Comparison of ENCODE assay signal across 14 cellular contexts in genomic region chr18:57776767-57777166, GRCh38. TPM values are rescaled to one million over a fixed set of nuclear protein-coding genes. Genes with fewer than 3 reads are reported as not detected.
DNase-seq lines count a peak whose midpoint lies in the region; ATAC-seq and TF ChIP-seq lines count a peak whose summit lies in the region.
"Had no signal": no experiment of that assay in that cellular context is flagged by ENCODE, and none has a peak within 500 bp of the region (broad histone marks: within the 10 kb centered on the region; RNA-seq: fewer than 3 reads in every experiment).

No MANE protein-coding gene starts in this region.

- DNase-seq in NCI-H69 (lab: John Stamatoyannopoulos, UW) (peak; percentile 75), coronary artery (ENCODE audit: low spot score) (no peak), GOT3 (lab: John Stamatoyannopoulos, UW) (no peak), substantia nigra (lab: John Stamatoyannopoulos, UW) (no peak), ACHN (no peak)
- DNase-seq: DMS79 treated with DMSO at 0.1 percent for 48 hours; NCI-H1417; stimulated activated CD4-positive, alpha-beta T cell treated with anti-CD3 and anti-CD28 coated beads, Interleukin-1b, Interleukin-23, amount 100 ng/mL, for 48 hours; stimulated activated naive CD4-positive, alpha-beta T cell treated with Interleukin-2 at 50 U/mL for 16 hours; T-helper 9 cell had no signal

- no peak for TF ChIP-seq CTCF in coronary artery (IDR thresholded peaks at IDR 0.05)
- TF ChIP-seq CTCF in liver (IDR thresholded peaks at IDR 0.05; ENCODE audit: low read depth, low read length, missing input control): no peak

- H3K9ac ChIP-seq in liver (ENCODE audit: low read depth in 1 of 2, low read length in 2 of 2): no peak overlapping the region

- in situ Hi-C loops in ACHN (cut with HindIII; ENCODE audit: low pct_ligation_motif_present, low pct_unique_long_range_greater_than_20kb, low sequenced_read_pairs): no loop called here

- H2AFZ ChIP-seq in ACC112 (ENCODE audit: low read length, unreplicated experiment): no peak overlapping the region

- H3K4me1 ChIP-seq in ACC112 (ENCODE audit: control insufficient read depth, insufficient read depth, low read length, unreplicated experiment) (peaks cover 56% of the 10 kb centered on the region), liver (ENCODE audit: control insufficient read depth in 4 of 4, insufficient read depth in 4 of 4, low read length in 3 of 4) (peaks cover 0 to 5% (median 4%) of the 10 kb centered on the region in 4 donors)

- no peaks in the 10 kb centered on the region for H3K27me3 ChIP-seq in ACC112 (ENCODE audit: insufficient read depth, low read length)
- H3K27me3 ChIP-seq in liver (ENCODE audit: control insufficient read depth in 4 of 4, insufficient read depth in 4 of 4, low read length in 3 of 4): no peaks in the 10 kb centered on the region
- H3K27me3 ChIP-seq: neutrophil had no signal

- peaks cover 27% of the 10 kb centered on the region for H3K79me2 ChIP-seq in ACC112 (ENCODE audit: control insufficient read depth, insufficient read depth, low read length, unreplicated experiment)

- peak in 1 of 2 donors; percentile 10 for TF ChIP-seq RAD21 in liver (IDR thresholded peaks at IDR 0.05)

- H3K9me3 ChIP-seq in liver (ENCODE audit: control insufficient read depth in 4 of 4, low read length in 3 of 4): no peaks in the 10 kb centered on the region
- H3K9me3 ChIP-seq: neutrophil had no signal

- H3K4me3 ChIP-seq in ACC112 (ENCODE audit: low read depth, low read length): no peak overlapping the region
- H3K4me3 ChIP-seq in coronary artery: no peak overlapping the region
- H3K4me3 ChIP-seq in liver (ENCODE audit: low read depth in 1 of 3, low read length in 3 of 3): no peak overlapping the region

- H3K36me3 ChIP-seq in ACC112 (ENCODE audit: insufficient read depth, low read length) (no peaks in the 10 kb centered on the region), liver (ENCODE audit: control insufficient read depth in 4 of 4, insufficient read depth in 3 of 4, low read depth in 1 of 4, low read length in 3 of 4) (no peaks in the 10 kb centered on the region)
- H3K36me3 ChIP-seq: neutrophil had no signal

- H3K27ac ChIP-seq in ACC112 (ENCODE audit: low read depth, low read length): peak overlapping the region; percentile 56
- H3K27ac ChIP-seq in coronary artery: peak overlapping the region; percentile 29 to 55
- H3K27ac ChIP-seq in liver (ENCODE audit: low read depth in 1 of 2, low read length in 2 of 2): no peak overlapping the region
- no peak overlapping the region for H3K27ac ChIP-seq in substantia nigra (ENCODE audit: low read depth, low read length, poor library complexity, severe bottlenecking)
- H3K27ac ChIP-seq: neutrophil had no signal

- WGBS in liver: 58% methylated on average over 4 of the region's 4 CpGs

- no peak for ATAC-seq in HG03442 (IDR thresholded peaks at IDR 0.05; ENCODE audit: unreplicated experiment)

TF ChIP-seq in liver, 16 proteins besides CTCF, POLR2A, EP300 and RAD21:
- peak; percentile 94 for TF ChIP-seq NR2F2 (IDR thresholded peaks at IDR 0.05)
- TF ChIP-seq RXRA (IDR thresholded peaks at IDR 0.05): no peak
- TF ChIP-seq EGR1 (IDR thresholded peaks at IDR 0.05; ENCODE audit: low read depth in 2 of 2): no peak
TF ChIP-seq in liver: peak in this region for 1.

RNA-seq across cellular contexts. Expression of gene ATP8B1, which starts 26.3 kb away (rescaled TPM):
- 10 to 100 TPM in 1 of 2 donors, 1 to 10 TPM in 1; 3.9 to 22.0 TPM for total RNA-seq in liver
- 1 to 10 TPM; 5.0 to 6.3 TPM for polyA plus RNA-seq in liver

Comparison
In these comparisons a context has a peak if more than half of its experiments do, and no peak if none do; other contexts are left out.
1. H3K27ac ChIP-seq: peak in ACC112 (single experiment) and coronary artery (2 of 2); none in liver (0 of 2) and substantia nigra (single experiment).